In genomic region chr4:20616848-20617247, GRCh38 we compare ENCODE assay signal across 24 cellular contexts.
"Had no signal": no experiment of that assay in that cellular context is flagged by ENCODE, and none has a peak within 500 bp of the region (broad histone marks: within the 10 kb centered on the region; RNA-seq: fewer than 3 reads in every experiment).

No MANE protein-coding gene starts in this region.

- H3K4me3 Mint-ChIP-seq: naive thymus-derived CD4-positive, alpha-beta T cell; stimulated activated memory B cell treated with anti-CD40 and anti-IgM and Interleukin-4, amounts not matched to agents 10 μg/mL and 1 μg/mL and 100 μg/mL, for 72 hours; stimulated activated naive CD8-positive, alpha-beta T cell treated with anti-CD3 and anti-CD28 coated beads, Interleukin-15, Interleukin-2, amounts not matched to agents 100 ng/mL and 50 ng/mL, for 24 hours had no signal

- H3K36me3 ChIP-seq: colonic mucosa, gastrocnemius medialis, left lung, lower lobe of right lung, neutrophil, right lobe of liver, upper lobe of left lung had no signal

- H3K9me3 Mint-ChIP-seq: stimulated activated memory B cell treated with anti-CD40 and anti-IgM and Interleukin-4, amounts not matched to agents 10 μg/mL and 1 μg/mL and 100 μg/mL, for 72 hours; stimulated activated naive CD8-positive, alpha-beta T cell treated with anti-CD3 and anti-CD28 coated beads, Interleukin-15, Interleukin-2, amounts not matched to agents 100 ng/mL and 50 ng/mL, for 24 hours had no signal

- H3K4me3 ChIP-seq: colonic mucosa, dorsolateral prefrontal cortex, esophagus muscularis mucosa, gastrocnemius medialis, left lung, lower lobe of right lung, psoas muscle, right lobe of liver, spleen, tibial artery, upper lobe of left lung, vagina had no signal

- H3K9me3 ChIP-seq: colonic mucosa, esophagus muscularis mucosa, gastrocnemius medialis, left lung, lower lobe of right lung, neutrophil, psoas muscle, right lobe of liver, spleen, tibial artery, upper lobe of left lung, vagina had no signal

- DNase-seq: colonic mucosa; dorsolateral prefrontal cortex; effector memory CD4-positive, alpha-beta T cell; gastrocnemius medialis; glutamatergic neuron; islet precursor cell; lower lobe of right lung; mesendoderm; naive thymus-derived CD4-positive, alpha-beta T cell; psoas muscle; right lobe of liver; spleen; stimulated activated CD4-positive, alpha-beta T cell treated with anti-CD3 and anti-CD28 coated beads, Interleukin-15, amount 100 ng/mL, for 24 hours; stimulated activated CD4-positive, alpha-beta T cell treated with anti-CD3 and anti-CD28 coated beads, Interleukin-1b, Interleukin-23, amount 100 ng/mL, for 48 hours; stimulated activated CD4-positive, alpha-beta T cell treated with anti-CD3 and anti-CD28 coated beads, Interleukin-4, amount 100 ng/mL, for 24 hours; tibial artery had no signal

- H3K27ac ChIP-seq: colonic mucosa, epithelial cell of prostate, gastrocnemius medialis, left lung, lower lobe of right lung, neutrophil, psoas muscle, right lobe of liver, tibial artery, vagina had no signal

- H3K4me1 Mint-ChIP-seq: stimulated activated memory B cell treated with anti-CD40 and anti-IgM and Interleukin-4, amounts not matched to agents 10 μg/mL and 1 μg/mL and 100 μg/mL, for 72 hours had no signal

- H3K36me3 Mint-ChIP-seq: naive thymus-derived CD4-positive, alpha-beta T cell; stimulated activated memory B cell treated with anti-CD40 and anti-IgM and Interleukin-4, amounts not matched to agents 10 μg/mL and 1 μg/mL and 100 μg/mL, for 72 hours had no signal

- ATAC-seq: gastrocnemius medialis; naive thymus-derived CD4-positive, alpha-beta T cell; psoas muscle had no signal

- H3K27ac Mint-ChIP-seq: naive thymus-derived CD4-positive, alpha-beta T cell; stimulated activated memory B cell treated with anti-CD40 and anti-IgM and Interleukin-4, amounts not matched to agents 10 μg/mL and 1 μg/mL and 100 μg/mL, for 72 hours; stimulated activated naive CD8-positive, alpha-beta T cell treated with anti-CD3 and anti-CD28 coated beads, Interleukin-15, Interleukin-2, amounts not matched to agents 100 ng/mL and 50 ng/mL, for 24 hours had no signal

- H3K27me3 ChIP-seq: colonic mucosa, dorsolateral prefrontal cortex, esophagus muscularis mucosa, gastrocnemius medialis, left lung, right lobe of liver, spleen, tibial artery, upper lobe of left lung, vagina had no signal

- H3K4me1 ChIP-seq: gastrocnemius medialis, psoas muscle had no signal

- H3K27me3 Mint-ChIP-seq: stimulated activated naive CD8-positive, alpha-beta T cell treated with anti-CD3 and anti-CD28 coated beads, Interleukin-15, Interleukin-2, amounts not matched to agents 100 ng/mL and 50 ng/mL, for 24 hours had no signal
